Comparison of ENCODE assay signal across 12 cellular contexts in the genomic region with DNA sequence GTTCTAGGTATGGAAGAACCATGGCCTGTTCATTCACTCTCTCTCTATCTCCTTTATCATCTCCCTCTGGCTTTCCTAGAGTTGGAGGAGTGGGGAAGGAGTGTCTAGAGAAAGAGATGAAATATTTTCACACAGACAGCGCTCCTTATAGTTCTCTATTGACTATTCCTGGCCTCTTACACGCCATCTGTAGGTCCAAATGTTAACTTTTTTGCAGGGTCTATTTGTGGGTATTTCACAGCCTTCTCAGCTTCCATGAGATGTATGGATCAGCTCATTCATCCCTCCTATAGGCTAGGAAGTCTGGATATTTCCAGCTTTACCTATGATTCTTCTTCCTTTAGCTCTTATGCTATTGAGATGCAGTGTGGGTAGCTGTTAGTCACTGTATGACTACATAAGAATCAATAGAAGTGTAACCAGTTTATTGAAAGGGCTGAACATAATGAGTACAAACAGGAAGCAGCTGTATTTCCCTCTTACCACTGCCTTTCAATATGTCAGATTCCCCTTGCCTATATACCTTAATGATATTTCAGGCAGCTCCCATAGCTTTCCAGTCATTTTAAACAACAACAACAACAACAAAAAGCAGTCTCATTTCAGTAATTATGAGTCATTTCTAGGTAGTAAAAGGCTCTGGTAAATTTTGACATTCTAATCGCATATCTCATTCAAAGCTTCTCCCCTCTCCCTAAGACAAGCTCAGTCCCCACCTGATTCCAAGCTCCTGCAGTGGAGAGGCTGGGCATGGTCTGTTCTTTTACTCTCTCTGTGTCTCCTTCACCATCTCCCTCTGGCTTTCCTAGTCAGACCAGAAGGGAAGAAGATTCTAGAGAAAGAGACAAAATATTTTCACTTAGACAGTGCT.
DNase-seq lines count a peak whose midpoint lies in the region; ATAC-seq and TF ChIP-seq lines count a peak whose summit lies in the region.
"Had no signal": no experiment of that assay in that cellular context is flagged by ENCODE, and none has a peak within 500 bp of the region (broad histone marks: within the 10 kb centered on the region; RNA-seq: fewer than 3 reads in every experiment).

No MANE protein-coding gene starts in this region.

- H3K9me3 ChIP-seq in tibial nerve = no peaks in the 10 kb centered on the region

- H3K27ac ChIP-seq in tibial nerve = no peak overlapping the region

- no peak overlapping the region for H3K4me3 Mint-ChIP-seq in chondrocyte (ENCODE audit: unreplicated experiment)
- H3K4me3 Mint-ChIP-seq: activated B cell treated with CpG ODN at 0.5 μM for 24 hours, memory B cell had no signal

- no peak for TF ChIP-seq CTCF in GM13977 (IDR thresholded peaks at IDR 0.05; ENCODE audit: extremely low read depth, insufficient read depth, missing control alignments)
- peak; percentile 43 for TF ChIP-seq CTCF in chondrocyte (IDR thresholded peaks at IDR 0.05)
- no peak for TF ChIP-seq CTCF in tibial nerve (IDR thresholded peaks at IDR 0.05)

- TF ChIP-seq POLR2A in tibial nerve (IDR thresholded peaks at IDR 0.05) = no peak

- no peaks in the 10 kb centered on the region for H3K36me3 ChIP-seq in tibial nerve

- H3K36me3 Mint-ChIP-seq in chondrocyte (ENCODE audit: low read depth) = no peaks in the 10 kb centered on the region

- 92 to 95% methylated on average over 3 of the region's 3 CpGs for WGBS in tibial nerve, 2 donors

- H3K27ac Mint-ChIP-seq in chondrocyte (ENCODE audit: unreplicated experiment) = no peak overlapping the region
- H3K27ac Mint-ChIP-seq: activated B cell treated with CpG ODN at 0.5 μM for 24 hours, memory B cell had no signal

- no peak for TF ChIP-seq EP300 in tibial nerve (IDR thresholded peaks at IDR 0.05)

- in situ Hi-C loops in GM13977 (cut with MboI; ENCODE audit: low pct_unique_long_range_greater_than_20kb, low sequenced_read_pairs, unreplicated experiment) = no loop called here

- H3K27me3 ChIP-seq in tibial nerve = no peaks in the 10 kb centered on the region

- H3K4me1 ChIP-seq in tibial nerve = peaks cover 0 to 5% (median 0%) of the 10 kb centered on the region in 4 donors

- peaks cover 2% of the 10 kb centered on the region for H3K9me3 Mint-ChIP-seq in chondrocyte (ENCODE audit: low read depth)
- H3K9me3 Mint-ChIP-seq: activated B cell treated with CpG ODN at 0.5 μM for 24 hours had no signal

- H3K27me3 Mint-ChIP-seq in chondrocyte (ENCODE audit: low read depth) = no peaks in the 10 kb centered on the region
- H3K27me3 Mint-ChIP-seq: activated B cell treated with CpG ODN at 0.5 μM for 24 hours had no signal

- ATAC-seq in GM19395 (IDR thresholded peaks at IDR 0.05; ENCODE audit: unreplicated experiment) = peak; percentile 76

- peak; percentile 30 for DNase-seq in GM13977 (ENCODE audit: low spot score)
- peak; percentile 17 for DNase-seq in HT1080 (ENCODE audit: low read depth)
- DNase-seq in chondrocyte (ENCODE audit: low spot score) = no peak
- DNase-seq in tibial nerve (ENCODE audit: low spot score in 2 of 2) = no peak
- DNase-seq in NCI-H2081 (lab: John Stamatoyannopoulos, UW) = no peak
- no peak for DNase-seq in DMS79 (lab: John Stamatoyannopoulos, UW)
- DNase-seq in EL = no peak
- DNase-seq: activated B cell treated with CpG ODN at 0.5 μM for 24 hours; activated naive CD4-positive, alpha-beta T cell treated with anti-CD3 and anti-CD28 coated beads, Interleukin-2, amount 50 U/mL, for 16 hours; head of caudate nucleus had no signal

- H3K4me1 Mint-ChIP-seq in chondrocyte (ENCODE audit: low read depth) = no peaks in the 10 kb centered on the region
- H3K4me1 Mint-ChIP-seq: activated B cell treated with CpG ODN at 0.5 μM for 24 hours had no signal

- no peak overlapping the region for H3K4me3 ChIP-seq in tibial nerve

Comparison
In these comparisons a context has a peak if more than half of its experiments do, and no peak if none do; other contexts are left out.
1. DNase-seq: peak in GM13977 (single experiment) and HT1080 (single experiment); none in chondrocyte (single experiment), tibial nerve (0 of 2), NCI-H2081 (0 of 2), DMS79 (single experiment) and EL (single experiment).